9 cellular contexts compared by ENCODE assay signal in the genomic region with DNA sequence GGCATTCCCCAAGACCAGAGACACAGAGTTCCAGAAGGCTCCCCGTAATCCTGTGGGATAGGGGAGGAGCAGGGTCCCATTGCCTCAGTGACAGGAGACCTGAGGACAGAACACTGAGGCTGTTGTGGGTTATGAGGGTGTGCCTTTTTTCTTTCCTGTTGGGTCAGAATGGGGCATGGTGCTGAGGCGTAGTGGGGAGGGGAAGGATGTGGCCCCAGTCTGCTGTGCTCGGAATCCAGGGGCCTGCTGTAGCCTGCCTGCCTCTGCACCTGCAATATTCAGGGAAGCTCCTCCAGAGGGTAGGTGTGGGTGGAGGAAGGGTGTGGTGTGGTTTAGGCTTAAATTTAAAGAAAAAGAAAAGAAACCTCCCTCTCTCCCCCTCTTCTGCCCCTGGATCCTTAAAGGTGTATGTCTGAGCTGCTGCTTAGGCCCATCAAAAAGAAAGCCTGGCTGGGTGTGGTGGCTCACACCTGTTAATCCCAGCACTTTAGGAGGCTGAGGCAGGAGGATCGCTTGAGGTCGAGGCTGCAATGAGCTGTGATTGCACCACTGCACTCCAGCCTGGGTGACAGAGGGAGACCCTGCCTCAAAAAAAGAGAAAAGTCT. TPM values are rescaled to one million over a fixed set of nuclear protein-coding genes. Genes with fewer than 3 reads are reported as not detected.
DNase-seq lines count a peak whose midpoint lies in the region; TF ChIP-seq lines count a peak whose summit lies in the region.
"Had no signal": no experiment of that assay in that cellular context is flagged by ENCODE, and none has a peak within 500 bp of the region (broad histone marks: within the 10 kb centered on the region; RNA-seq: fewer than 3 reads in every experiment).

No MANE protein-coding gene starts in this region.

- no peak overlapping the region for H3K9ac ChIP-seq in SK-N-SH

- no peak for TF ChIP-seq EP300 in SK-N-SH (IDR thresholded peaks at IDR 0.05; ENCODE audit: borderline replicate concordance in 1 of 2, low read depth in 1 of 2, low read length in 1 of 2)

- intact Hi-C loops in activated T-helper 2 cell treated with anti-CD3 and anti-CD28 coated beads, Interferon-gamma antibody, Interleukin-2, Interleukin-4, amounts not matched to agents 10 μg/mL and 5 μg/mL and 100 μg/mL, durations not matched to agents 14 hours and 24 hours and 36 hours (cut with micrococcal nuclease), result no loop called here

- TF ChIP-seq CTCF in RWPE1 (conservative IDR thresholded peaks at IDR 0.05; ENCODE audit: low read depth) (no peak), SK-N-SH (IDR thresholded peaks at IDR 0.05) (no peak)

- H3K27ac Mint-ChIP-seq in activated T-helper 2 cell treated with anti-CD3 and anti-CD28 coated beads, Interferon-gamma antibody, Interleukin-2, Interleukin-4, amounts not matched to agents 10 μg/mL and 5 μg/mL and 100 μg/mL, durations not matched to agents 14 hours and 24 hours and 36 hours, result no peak overlapping the region

- 94% methylated on average over 5 of the region's 5 CpGs for WGBS in SK-N-SH (ENCODE audit: low lambda C conversion rate)

- no peaks in the 10 kb centered on the region for H3K36me3 Mint-ChIP-seq in activated T-helper 2 cell treated with anti-CD3 and anti-CD28 coated beads, Interferon-gamma antibody, Interleukin-2, Interleukin-4, amounts not matched to agents 10 μg/mL and 5 μg/mL and 100 μg/mL, durations not matched to agents 14 hours and 24 hours and 36 hours (ENCODE audit: low read depth)

- no peak overlapping the region for H3K4me3 Mint-ChIP-seq in activated T-helper 2 cell treated with anti-CD3 and anti-CD28 coated beads, Interferon-gamma antibody, Interleukin-2, Interleukin-4, amounts not matched to agents 10 μg/mL and 5 μg/mL and 100 μg/mL, durations not matched to agents 14 hours and 24 hours and 36 hours (ENCODE audit: low read depth)

- DNase-seq in RWPE1 (ENCODE audit: low spot score) (peak; percentile 65), islet precursor cell (peak; percentile 11), DMS114 treated with DMSO at 0.1 percent for 48 hours (lab: John Stamatoyannopoulos, UW; ENCODE audit: unreplicated experiment) (no peak), SK-N-SH (no peak), HuH-7.5 (ENCODE audit: low spot score) (no peak)
- DNase-seq in activated T-helper 2 cell treated with anti-CD3 and anti-CD28 coated beads, Interferon-gamma antibody, Interleukin-2, Interleukin-4, amounts not matched to agents 10 μg/mL and 5 μg/mL and 100 μg/mL, durations not matched to agents 14 hours and 24 hours and 36 hours (ENCODE audit: low spot score), result peak; percentile 22
- DNase-seq: NCI-H1930, OCI-M1 had no signal

- peaks cover 16 to 26% of the 10 kb centered on the region in 2 experiments; a peak in 2 of 4 replicates for H3K4me1 ChIP-seq in SK-N-SH (ENCODE audit: control insufficient read depth in 1 of 2, insufficient read depth in 2 of 2, low read depth in 1 of 2, low read length in 1 of 2)

- H3K4me3 ChIP-seq in SK-N-SH (ENCODE audit: low read depth in 2 of 2, low read length in 1 of 2), result no peak overlapping the region

- H3K27me3 ChIP-seq in SK-N-SH (ENCODE audit: insufficient read depth), result no peaks in the 10 kb centered on the region

- CTCF ChIA-PET in RWPE1 (lab: Yijun Ruan, JAX), result interaction anchor here (0.6 kb wide), 1 partner anchor 36 kb away, joined by 3 read pairs; no protein-coding TSS in a partner anchor
- CTCF ChIA-PET in SK-N-SH (lab: Yijun Ruan, JAX), result no interaction called here

- H3K27ac ChIP-seq in RWPE1 (peak overlapping the region; percentile 94), temporal lobe (ENCODE audit: low read depth, low read length) (peak overlapping the region; percentile 91), SK-N-SH (ENCODE audit: low read depth in 2 of 2, low read length in 1 of 2) (no peak overlapping the region)

- TF ChIP-seq RAD21 in SK-N-SH (IDR thresholded peaks at IDR 0.05; ENCODE audit: low read length), result no peak

- H3K79me2 ChIP-seq in SK-N-SH (ENCODE audit: insufficient read depth), result peaks cover 15% of the 10 kb centered on the region; the same call in 1 of the 2 replicates

- H3K27me3 Mint-ChIP-seq in activated T-helper 2 cell treated with anti-CD3 and anti-CD28 coated beads, Interferon-gamma antibody, Interleukin-2, Interleukin-4, amounts not matched to agents 10 μg/mL and 5 μg/mL and 100 μg/mL, durations not matched to agents 14 hours and 24 hours and 36 hours (ENCODE audit: low read depth), result peaks cover 4% of the 10 kb centered on the region

- no peaks in the 10 kb centered on the region for H3K36me3 ChIP-seq in SK-N-SH (replicated peaks in 1 of 2; ENCODE audit: control insufficient read depth in 1 of 2, insufficient read depth in 2 of 2, low read length in 1 of 2)

- H3F3A ChIP-seq in SK-N-SH (replicated peaks; ENCODE audit: insufficient read depth), result no peaks in the 10 kb centered on the region

- POLR2A ChIA-PET in RWPE1 (lab: Yijun Ruan, JAX; ENCODE audit: low non-redundant PET), result no interaction called here
- POLR2A ChIA-PET in SK-N-SH (lab: Yijun Ruan, JAX), result no interaction called here

- no peak overlapping the region for H3K4me2 ChIP-seq in SK-N-SH

- no peak overlapping the region for H2AFZ ChIP-seq in SK-N-SH (ENCODE audit: low read depth)

- H3K9me2 ChIP-seq in SK-N-SH, result no peaks in the 10 kb centered on the region

- no peaks in the 10 kb centered on the region for H3K9me3 ChIP-seq in SK-N-SH

- peaks cover 38% of the 10 kb centered on the region for H3K4me1 Mint-ChIP-seq in activated T-helper 2 cell treated with anti-CD3 and anti-CD28 coated beads, Interferon-gamma antibody, Interleukin-2, Interleukin-4, amounts not matched to agents 10 μg/mL and 5 μg/mL and 100 μg/mL, durations not matched to agents 14 hours and 24 hours and 36 hours (ENCODE audit: low read depth)

- peaks cover 3% of the 10 kb centered on the region; the same call in 1 of the 2 replicates for H4K20me1 ChIP-seq in SK-N-SH (ENCODE audit: insufficient read depth)

- H3K9me3 Mint-ChIP-seq in activated T-helper 2 cell treated with anti-CD3 and anti-CD28 coated beads, Interferon-gamma antibody, Interleukin-2, Interleukin-4, amounts not matched to agents 10 μg/mL and 5 μg/mL and 100 μg/mL, durations not matched to agents 14 hours and 24 hours and 36 hours, result no peaks in the 10 kb centered on the region

TF ChIP-seq in SK-N-SH, 30 proteins besides CTCF, POLR2A, EP300 and RAD21 (continues in another document):
- no peak for TF ChIP-seq REST (IDR thresholded peaks at IDR 0.05; ENCODE audit: low read depth, low read length)
- TF ChIP-seq FOXJ3 (CRISPR knock-in tag; IDR thresholded peaks at IDR 0.05), result no peak
- TF ChIP-seq EZH2phosphoT487 (IDR thresholded peaks at IDR 0.05; ENCODE audit: borderline replicate concordance, low read depth), result no peak
- no peak for TF ChIP-seq JUND (IDR thresholded peaks at IDR 0.05)
- TF ChIP-seq MEF2A (IDR thresholded peaks at IDR 0.05; ENCODE audit: borderline replicate concordance, low read depth), result no peak
- no peak for TF ChIP-seq FOXM1 (IDR thresholded peaks at IDR 0.05; ENCODE audit: low read depth)
- no peak for TF ChIP-seq TCF12 (IDR thresholded peaks at IDR 0.05)
- TF ChIP-seq GATA2 (CRISPR knock-in tag; IDR thresholded peaks at IDR 0.05), result no peak
- TF ChIP-seq PBX3 (IDR thresholded peaks at IDR 0.05), result no peak
- no peak for TF ChIP-seq RCOR1 (IDR thresholded peaks at IDR 0.05; ENCODE audit: low read length)

RNA-seq across cellular contexts. Expression of gene PLEKHG3, which starts 18.7 kb away (rescaled TPM):
- 1.0 and 1.9 TPM in 2 replicates for total RNA-seq in activated T-helper 2 cell treated with anti-CD3 and anti-CD28 coated beads, Interferon-gamma antibody, Interleukin-2, Interleukin-4, amounts not matched to agents 10 μg/mL and 5 μg/mL and 100 μg/mL, durations not matched to agents 14 hours and 24 hours and 36 hours
- total RNA-seq in temporal lobe, result 7.1 TPM
- 4.9 and 5.1 TPM in 2 replicates for polyA plus RNA-seq in SK-N-SH (2012; rRNA removed)
- 2.6 and 4.0 TPM in 2 replicates for polyA plus RNA-seq in SK-N-SH (2012; cell fraction: cytosol; rRNA removed)
- 18.3 and 21.2 TPM in 2 replicates for polyA plus RNA-seq in SK-N-SH (2012; cell fraction: nucleus; rRNA removed)

Comparison
In these comparisons a context has a peak if more than half of its experiments do, and no peak if none do; other contexts are left out.
1. DNase-seq: peak in RWPE1 (single experiment), activated T-helper 2 cell treated with anti-CD3 and anti-CD28 coated beads, Interferon-gamma antibody, Interleukin-2, Interleukin-4, amounts not matched to agents 10 μg/mL and 5 μg/mL and 100 μg/mL, durations not matched to agents 14 hours and 24 hours and 36 hours (single experiment) and islet precursor cell (single experiment); none in DMS114 treated with DMSO at 0.1 percent for 48 hours (single experiment), SK-N-SH (single experiment) and HuH-7.5 (single experiment).
2. H3K27ac ChIP-seq: peak in RWPE1 (single experiment) and temporal lobe (single experiment); none in SK-N-SH (0 of 2).